In the genomic region with DNA sequence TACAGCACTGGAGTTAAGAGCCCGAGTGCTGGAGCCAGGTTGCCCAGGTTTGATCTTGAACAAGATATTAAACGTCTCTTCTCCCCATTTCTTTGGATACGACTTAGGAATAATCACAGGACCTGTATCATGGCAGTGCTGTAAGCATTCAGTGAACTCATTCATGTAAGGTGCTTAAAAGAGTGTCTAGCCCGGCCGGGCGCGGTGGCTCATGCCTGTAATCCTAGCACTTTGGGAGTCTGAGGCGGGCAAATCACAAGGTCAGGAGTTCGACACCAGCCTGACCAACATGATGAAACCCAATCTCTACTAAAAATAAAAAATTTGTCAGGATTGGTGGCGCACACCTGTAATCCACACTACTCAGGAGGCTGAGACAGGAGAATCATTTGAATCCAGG, we compare ENCODE assay signal across 18 cellular contexts. TPM values are rescaled to one million over a fixed set of nuclear protein-coding genes. Genes with fewer than 3 reads are reported as not detected.
DNase-seq lines count a peak whose midpoint lies in the region; ATAC-seq and TF ChIP-seq lines count a peak whose summit lies in the region.
"Had no signal": no experiment of that assay in that cellular context is flagged by ENCODE, and none has a peak within 500 bp of the region (broad histone marks: within the 10 kb centered on the region; RNA-seq: fewer than 3 reads in every experiment).

No MANE protein-coding gene starts in this region.

- H3K79me2 ChIP-seq in neural progenitor cell (ENCODE audit: low read depth) (no peaks in the 10 kb centered on the region), H9 (ENCODE audit: insufficient read depth, low read length) (no peaks in the 10 kb centered on the region)

- H3K27me3 Mint-ChIP-seq in WTC11 (ENCODE audit: low read depth) (no peaks in the 10 kb centered on the region), neural progenitor cell (ENCODE audit: insufficient read depth, low read depth) (peaks cover 7% of the 10 kb centered on the region), type B pancreatic cell (no peaks in the 10 kb centered on the region), H9 (ENCODE audit: low read depth) (no peaks in the 10 kb centered on the region)
- H3K27me3 Mint-ChIP-seq: B cell had no signal

- no peaks in the 10 kb centered on the region for H3K36me3 ChIP-seq in neural progenitor cell
- H3K36me3 ChIP-seq: HAP-1 had no signal

- no peak overlapping the region for H2BK20ac ChIP-seq in H9 (ENCODE audit: low read depth, low read length, poor library complexity, severe bottlenecking)

- H3K4me2 ChIP-seq in neural progenitor cell (no peak overlapping the region), H9 (ENCODE audit: insufficient read depth, insufficient read length, low read length) (no peak overlapping the region)
- H3K4me2 ChIP-seq: GM23338 had no signal

- no peak overlapping the region for H3K56ac ChIP-seq in H9 (ENCODE audit: insufficient read length, low read depth, low read length)

- H3K79me1 ChIP-seq in H9 (ENCODE audit: insufficient read depth, low read depth, low read length, poor library complexity, severe bottlenecking) = no peaks in the 10 kb centered on the region

- no peak overlapping the region for H3K4me3 Mint-ChIP-seq in WTC11
- no peak overlapping the region for H3K4me3 Mint-ChIP-seq in neural progenitor cell
- H3K4me3 Mint-ChIP-seq in type B pancreatic cell = no peak overlapping the region
- H3K4me3 Mint-ChIP-seq in H9 = no peak overlapping the region
- H3K4me3 Mint-ChIP-seq: B cell; CD4-positive, alpha-beta memory T cell; GM23338; HFFc6 had no signal

- no peak overlapping the region for H3K23ac ChIP-seq in H9 (ENCODE audit: insufficient read length, low read depth, low read length)

- no peak overlapping the region for H3K4me3 ChIP-seq in neural progenitor cell
- H3K4me3 ChIP-seq: GM23338, HAP-1 had no signal

- H3K9me3 ChIP-seq in neural progenitor cell (ENCODE audit: low read depth) (no peaks in the 10 kb centered on the region), H9 (ENCODE audit: control insufficient read depth, low read depth, low read length) (no peaks in the 10 kb centered on the region)
- H3K9me3 ChIP-seq: HAP-1 had no signal

- no peak overlapping the region for H3T11ph ChIP-seq in H9 (ENCODE audit: low read length)

- H2BK15ac ChIP-seq in H9 (ENCODE audit: low read depth, low read length) = no peak overlapping the region

- ATAC-seq in WTC11 (no peak), GM21717 (IDR thresholded peaks at IDR 0.05; ENCODE audit: unreplicated experiment) (no peak)
- ATAC-seq: GM23338 had no signal

- no peak overlapping the region for H2AK5ac ChIP-seq in H9 (ENCODE audit: insufficient read length, low read length)

- CTCF ChIA-PET in WTC11 (lab: Charles Lee) = interaction anchor here (1.0 to 1.5 kb wide), 2 partner anchors 57 to 74 kb away, joined by 3 read pairs; no protein-coding TSS in a partner anchor

- no peak overlapping the region for H3K18ac ChIP-seq in H9 (ENCODE audit: insufficient read length, low read depth, low read length)

- peak overlapping the region; percentile 57; the same call in 1 of the 2 replicates for H3K27ac Mint-ChIP-seq in WTC11
- peak overlapping the region; percentile 44 for H3K27ac Mint-ChIP-seq in neural progenitor cell
- peak overlapping the region; percentile 32 for H3K27ac Mint-ChIP-seq in type B pancreatic cell
- no peak overlapping the region for H3K27ac Mint-ChIP-seq in H9
- H3K27ac Mint-ChIP-seq: B cell; CD4-positive, alpha-beta memory T cell; GM23338; HFFc6 had no signal

- no peak overlapping the region for H4K91ac ChIP-seq in H9 (ENCODE audit: insufficient read length, low read depth, low read length)

- H3F3A ChIP-seq in neural progenitor cell (ENCODE audit: low read depth) = peaks cover 9% of the 10 kb centered on the region

- DNase-seq in WTC11 (ENCODE audit: low spot score) (no peak), neural progenitor cell (ENCODE audit: low spot score) (no peak), type B pancreatic cell (ENCODE audit: extremely low spot score, unreplicated experiment) (no peak), H9 (no peak), AG08395 (ENCODE audit: low spot score) (no peak)
- DNase-seq: C1 segment of cervical spinal cord; Calu3; CD4-positive, alpha-beta memory T cell; COR-L47; DMS53; DMS79 treated with DMSO at 0.1 percent for 48 hours; GF-D8; HFFc6 had no signal

- no peaks in the 10 kb centered on the region for H3K9me3 Mint-ChIP-seq in WTC11
- H3K9me3 Mint-ChIP-seq in neural progenitor cell = peaks cover 3% of the 10 kb centered on the region
- no peaks in the 10 kb centered on the region for H3K9me3 Mint-ChIP-seq in type B pancreatic cell
- no peaks in the 10 kb centered on the region for H3K9me3 Mint-ChIP-seq in H9
- H3K9me3 Mint-ChIP-seq: CD4-positive, alpha-beta memory T cell; GM23338; HFFc6 had no signal

- H3K14ac ChIP-seq in H9 (ENCODE audit: insufficient read depth, low read length) = no peak overlapping the region

- POLR2A ChIA-PET in WTC11 (lab: Charles Lee) = no interaction called here

- TF ChIP-seq CTCF in WTC11 (IDR thresholded peaks at IDR 0.05) (no peak), neural progenitor cell (IDR thresholded peaks at IDR 0.05) (no peak), type B pancreatic cell (conservative IDR thresholded peaks at IDR 0.05) (no peak), H9 (conservative IDR thresholded peaks at IDR 0.05) (no peak)

- H4K5ac ChIP-seq in H9 (ENCODE audit: insufficient read length, low read depth, low read length) = no peak overlapping the region

- H3K4me1 ChIP-seq in neural progenitor cell (peaks cover 20% of the 10 kb centered on the region), H9 (ENCODE audit: insufficient read depth, low read length) (peaks cover 7% of the 10 kb centered on the region; the same call in 1 of the 2 replicates)
- H3K4me1 ChIP-seq: HAP-1 had no signal

- H3K4me1 Mint-ChIP-seq in WTC11 (peaks cover 43% of the 10 kb centered on the region), neural progenitor cell (peaks cover 43% of the 10 kb centered on the region), type B pancreatic cell (ENCODE audit: unreplicated experiment) (peaks cover 47% of the 10 kb centered on the region), H9 (peaks cover 34 to 35% of the 10 kb centered on the region in 2 experiments)
- H3K4me1 Mint-ChIP-seq: CD4-positive, alpha-beta memory T cell had no signal

- no peak overlapping the region for H2BK120ac ChIP-seq in H9 (ENCODE audit: low read depth, low read length, poor library complexity, severe bottlenecking)

- no peaks in the 10 kb centered on the region for H3K27me3 ChIP-seq in neural progenitor cell
- no peaks in the 10 kb centered on the region for H3K27me3 ChIP-seq in H9 (ENCODE audit: insufficient read depth, low read length)

- H2BK12ac ChIP-seq in H9 (ENCODE audit: insufficient read length, low read depth, low read length) = no peak overlapping the region

- H3K36me3 Mint-ChIP-seq in WTC11 = no peaks in the 10 kb centered on the region
- peaks cover 7% of the 10 kb centered on the region for H3K36me3 Mint-ChIP-seq in neural progenitor cell
- H3K36me3 Mint-ChIP-seq in type B pancreatic cell = peaks cover 11% of the 10 kb centered on the region
- no peaks in the 10 kb centered on the region for H3K36me3 Mint-ChIP-seq in H9 (ENCODE audit: insufficient read depth in 1 of 3, low read depth in 3 of 3)
- H3K36me3 Mint-ChIP-seq: CD4-positive, alpha-beta memory T cell had no signal

- H3K27ac ChIP-seq in neural progenitor cell = no peak overlapping the region
- H3K27ac ChIP-seq in H9 (ENCODE audit: insufficient read length, low read depth, low read length) = no peak overlapping the region

- H3K23me2 ChIP-seq in H9 (ENCODE audit: insufficient read length, low read depth, low read length, poor library complexity, severe bottlenecking) = no peaks in the 10 kb centered on the region

- no peak overlapping the region for H3K4ac ChIP-seq in H9 (ENCODE audit: low read depth, low read length)

- WGBS in H9 (ENCODE audit: extremely low coverage, insufficient read length, low lambda C conversion rate) = no CpG with 5 or more reads among the region's 10 CpGs

- H4K20me1 ChIP-seq in neural progenitor cell (ENCODE audit: low read depth) (no peaks in the 10 kb centered on the region), H9 (ENCODE audit: control insufficient read depth, insufficient read depth, insufficient read length) (no peaks in the 10 kb centered on the region)

- H2AFZ ChIP-seq in neural progenitor cell (replicated peaks) (no peak overlapping the region), H9 (ENCODE audit: low read length) (no peak overlapping the region)
- H2AFZ ChIP-seq: GM23338 had no signal

- H3K9ac ChIP-seq in neural progenitor cell (no peak overlapping the region), H9 (ENCODE audit: extremely low read depth, insufficient read length, low read length) (no peak overlapping the region)

- no peak overlapping the region for H2BK5ac ChIP-seq in H9 (ENCODE audit: insufficient read length, low read length)

- no peak overlapping the region for H4K8ac ChIP-seq in H9 (replicated peaks; ENCODE audit: insufficient read length, low read depth, low read length)

RNA-seq across cellular contexts. Expression of gene CHST15, which starts 40.8 kb away (rescaled TPM):
- total RNA-seq in WTC11 (2021) = 7.9 to 10.7 TPM (median 9.1 TPM) in 3 replicates
- 0.54 and 0.59 TPM in 2 replicates for total RNA-seq in neural progenitor cell (ENCODE audit: low replicate concordance)
- total RNA-seq in type B pancreatic cell (ENCODE audit: low replicate concordance) = 22.9 and 56.2 TPM in 2 replicates
- total RNA-seq in H9 (2021) = 6.8 and 8.7 TPM in 2 replicates
- total RNA-seq: G401 had no signal

Comparison
In these comparisons a context has a peak if more than half of its experiments do, and no peak if none do; other contexts are left out.
1. H3K27ac Mint-ChIP-seq: peak in WTC11 (single experiment), neural progenitor cell (single experiment) and type B pancreatic cell (single experiment); none in H9 (0 of 3).